In the genomic region with DNA sequence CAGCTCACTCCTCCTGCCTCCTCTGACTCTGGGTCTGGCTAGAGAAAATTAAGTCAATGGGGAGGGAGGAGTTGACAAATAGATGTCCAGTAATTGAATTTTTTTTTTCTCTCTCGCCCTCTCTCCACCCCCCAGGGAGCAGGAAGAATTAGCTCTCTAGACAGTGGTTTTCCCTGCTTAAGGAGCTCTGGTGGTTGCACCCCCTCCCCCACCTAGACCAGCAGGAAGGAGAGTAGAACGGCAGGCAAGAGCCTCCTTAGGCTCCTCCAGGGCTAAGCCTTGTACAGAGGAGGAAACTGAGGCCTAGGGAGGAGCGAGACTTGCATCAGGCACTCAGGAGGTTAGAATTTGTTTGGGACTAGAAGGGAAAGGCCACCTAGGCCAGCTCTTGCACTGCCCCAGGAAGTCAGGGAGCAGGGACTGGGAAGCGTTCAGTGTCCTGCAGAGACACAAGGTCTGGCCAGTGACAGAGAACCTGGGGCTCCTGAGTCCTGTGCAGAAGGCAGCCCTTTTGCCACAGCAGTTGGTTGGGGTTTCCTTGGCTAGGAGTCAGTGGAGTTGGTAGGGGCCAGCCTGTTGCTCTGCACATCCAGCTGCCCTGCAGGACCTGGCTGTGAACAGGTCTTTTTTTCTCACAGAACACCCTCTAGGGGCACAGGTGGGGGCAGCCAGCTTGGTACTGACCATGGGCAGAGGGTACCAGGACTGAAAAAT, we compare ENCODE assay signal across 8 cellular contexts. TPM values are rescaled to one million over a fixed set of nuclear protein-coding genes. Genes with fewer than 3 reads are reported as not detected.
DNase-seq lines count a peak whose midpoint lies in the region; ATAC-seq, FAIRE-seq and TF ChIP-seq lines count a peak whose summit lies in the region.

No MANE protein-coding gene starts in this region.

- H3K27ac ChIP-seq in RWPE2 (ENCODE audit: poor library complexity, severe bottlenecking) (no peak overlapping the region), endothelial cell of umbilical vein (ENCODE audit: insufficient read depth, low read depth, low read length) (no peak overlapping the region), small intestine (ENCODE audit: low read depth in 1 of 2, low read length in 1 of 2) (no peak overlapping the region), vagina (no peak overlapping the region)

- FAIRE-seq in endothelial cell of umbilical vein (lab: Jason Lieb, UNC): no peak
- FAIRE-seq in small intestine (lab: Jason Lieb, UNC): no peak

- H3K9me1 ChIP-seq in endothelial cell of umbilical vein (replicated peaks; ENCODE audit: control insufficient read depth, extremely low read depth, insufficient read depth, low read length): no peaks in the 10 kb centered on the region

- 80 to 87% (median 80%) methylated on average over 4 of the region's 4 CpGs for WGBS in small intestine, 3 donors

- TF ChIP-seq CTCF in RWPE2 (IDR thresholded peaks at IDR 0.05; ENCODE audit: poor library complexity, severe bottlenecking) (no peak), endothelial cell of umbilical vein (IDR thresholded peaks at IDR 0.05; ENCODE audit: extremely low read depth in 1 of 2, insufficient read depth in 1 of 2, low read depth in 1 of 2, low read length in 2 of 2) (no peak), vagina (IDR thresholded peaks at IDR 0.05) (no peak)

- no peaks in the 10 kb centered on the region for H3K36me3 ChIP-seq in RWPE2 (ENCODE audit: low read depth)
- H3K36me3 ChIP-seq in endothelial cell of umbilical vein (ENCODE audit: control insufficient read depth in 2 of 2, extremely low read depth in 1 of 2, insufficient read depth in 2 of 2, low read length in 2 of 2): no peaks in the 10 kb centered on the region
- H3K36me3 ChIP-seq in small intestine (ENCODE audit: control insufficient read depth in 2 of 2, insufficient read depth in 2 of 2, low read length in 2 of 2): no peaks in the 10 kb centered on the region
- no peaks in the 10 kb centered on the region for H3K36me3 ChIP-seq in vagina

- no TSS peak for BruUV-seq in endothelial cell of umbilical vein (replicated peaks; lab: Mats Ljungman, UMichigan)

- H3K4me1 ChIP-seq in RWPE2 (ENCODE audit: insufficient read depth, poor library complexity, severe bottlenecking) (no peaks in the 10 kb centered on the region), endothelial cell of umbilical vein (ENCODE audit: control insufficient read depth, extremely low read depth, insufficient read depth, low read length) (peaks cover 4% of the 10 kb centered on the region), small intestine (ENCODE audit: control insufficient read depth in 2 of 2, insufficient read depth in 1 of 2, low read depth in 1 of 2, low read length in 1 of 2) (no peaks in the 10 kb centered on the region), vagina (peaks cover 14% of the 10 kb centered on the region)

- CTCF ChIA-PET in endothelial cell of umbilical vein (lab: Charles Lee): interaction anchor here (0.6 to 2.4 kb wide), 31 partner anchors 9 to 427 kb away, joined by 3 to 26 read pairs (median 3); a partner anchor contains a TSS

- DNase-seq in NCI-H146 (lab: John Stamatoyannopoulos, UW) (peak; percentile 20), NCI-H146 treated with DMSO at 0.1 percent for 48 hours (lab: John Stamatoyannopoulos, UW; ENCODE audit: unreplicated experiment) (no peak), RWPE2 (ENCODE audit: low spot score) (no peak), endothelial cell of umbilical vein (ENCODE audit: low read depth, low spot score) (no peak), renal cortical epithelial cell (ENCODE audit: low read depth) (peak; percentile 69), small intestine (no peak), vagina (ENCODE audit: extremely low spot score in 2 of 2) (no peak)

- H3K27me3 ChIP-seq in RWPE2 (ENCODE audit: insufficient read depth, poor library complexity, severe bottlenecking): no peaks in the 10 kb centered on the region
- peaks cover 8 to 9% of the 10 kb centered on the region in 2 experiments for H3K27me3 ChIP-seq in endothelial cell of umbilical vein (ENCODE audit: control insufficient read depth in 2 of 2, insufficient read depth in 2 of 2, low read length in 2 of 2)
- H3K27me3 ChIP-seq in small intestine (ENCODE audit: control insufficient read depth in 2 of 2, insufficient read depth in 2 of 2, low read length in 2 of 2): no peaks in the 10 kb centered on the region
- H3K27me3 ChIP-seq in vagina: no peaks in the 10 kb centered on the region

- H3K4me3 ChIP-seq in RWPE2 (ENCODE audit: severe bottlenecking) (peak overlapping the region; percentile 26), endothelial cell of umbilical vein (replicated peaks in 1 of 3; ENCODE audit: insufficient read depth in 1 of 3, low read depth in 1 of 3, low read length in 3 of 3) (no peak overlapping the region), small intestine (ENCODE audit: low read depth in 1 of 2, low read length in 2 of 2) (no peak overlapping the region), vagina (peak overlapping the region in 1 of 2 donors; percentile 51)

- no peak for TF ChIP-seq POLR2A in endothelial cell of umbilical vein (IDR thresholded peaks at IDR 0.05; ENCODE audit: low read depth, low read length)
- no peak for TF ChIP-seq POLR2A in vagina (IDR thresholded peaks at IDR 0.05)

- POLR2A ChIA-PET in endothelial cell of umbilical vein (lab: Charles Lee): no interaction called here

- H3K4me2 ChIP-seq in endothelial cell of umbilical vein (ENCODE audit: insufficient read depth, low read length): peak overlapping the region; percentile 71

- ATAC-seq in RWPE2 (ENCODE audit: low read depth): peak; percentile 13; the same call in 2 of the 3 replicates
- no peak for ATAC-seq in GM19395 (IDR thresholded peaks at IDR 0.05; ENCODE audit: unreplicated experiment)

- no peak overlapping the region for H3K9ac ChIP-seq in endothelial cell of umbilical vein (replicated peaks; ENCODE audit: extremely low read depth, insufficient read depth, low read length)

- dilution Hi-C loops in endothelial cell of umbilical vein (cut with MboI; ENCODE audit: extremely low pct_ligation_motif_present, low sequenced_read_pairs): no loop called here

- H3K79me2 ChIP-seq in endothelial cell of umbilical vein (ENCODE audit: control insufficient read depth, insufficient read depth, low read length): no peaks in the 10 kb centered on the region

- intact Hi-C loops in endothelial cell of umbilical vein (cut with micrococcal nuclease): loop anchor here (1.0 to 5.0 kb wide), 3 partner anchors 44 to 312 kb away; no protein-coding TSS in a partner anchor
- intact Hi-C loops in vagina (cut with DNase I): loop anchor here (5.0 kb wide), 1 partner anchor 376 kb away; no protein-coding TSS in a partner anchor

- no peaks in the 10 kb centered on the region for H4K20me1 ChIP-seq in endothelial cell of umbilical vein (replicated peaks; ENCODE audit: control insufficient read depth, extremely low read depth, insufficient read depth, low read length)

- H2AFZ ChIP-seq in endothelial cell of umbilical vein (ENCODE audit: low read depth, low read length): no peak overlapping the region

- H3K9me3 ChIP-seq in RWPE2 (ENCODE audit: severe bottlenecking) (peaks cover 3% of the 10 kb centered on the region), endothelial cell of umbilical vein (replicated peaks; ENCODE audit: control insufficient read depth, insufficient read depth, low read length) (no peaks in the 10 kb centered on the region), small intestine (ENCODE audit: control insufficient read depth, low read depth) (no peaks in the 10 kb centered on the region), vagina (no peaks in the 10 kb centered on the region)

TF ChIP-seq in endothelial cell of umbilical vein, 7 proteins besides CTCF, POLR2A, EP300 and RAD21:
- TF ChIP-seq FOS (IDR thresholded peaks at IDR 0.05; ENCODE audit: borderline replicate concordance, insufficient read depth, low read length): no peak
- no peak for TF ChIP-seq EZH2 (IDR thresholded peaks at IDR 0.05; ENCODE audit: borderline replicate concordance, low read depth, low read length, severe bottlenecking)
- TF ChIP-seq, protein P1, sequence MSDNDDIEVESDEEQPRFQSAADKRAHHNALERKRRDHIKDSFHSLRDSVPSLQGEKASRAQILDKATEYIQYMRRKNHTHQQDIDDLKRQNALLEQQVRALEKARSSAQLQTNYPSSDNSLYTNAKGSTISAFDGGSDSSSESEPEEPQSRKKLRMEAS (IDR thresholded peaks at IDR 0.05; ENCODE audit: insufficient read depth, insufficient read length): no peak
- no peak for TF ChIP-seq JUN (IDR thresholded peaks at IDR 0.05; ENCODE audit: borderline replicate concordance, insufficient read depth, insufficient read length, low read depth)
- no peak for TF ChIP-seq GATA2 (IDR thresholded peaks at IDR 0.05; ENCODE audit: insufficient read depth, insufficient read length, low read depth, low read length)
- no peak for TF ChIP-seq POLR2AphosphoS5 (IDR thresholded peaks at IDR 0.05; ENCODE audit: insufficient read depth, low read depth, low read length)
- TF ChIP-seq MYC (IDR thresholded peaks at IDR 0.05; ENCODE audit: low read depth, low read length): no peak

RNA-seq across cellular contexts. Expression of a gene that starts 49.5 kb away (rescaled TPM):
- total RNA-seq in endothelial cell of umbilical vein (5.4 and 5.7 TPM in 2 replicates), renal cortical epithelial cell (1.4 and 2.4 TPM in 2 replicates), vagina (26.0 TPM)
- polyA plus RNA-seq in endothelial cell of umbilical vein (4.5 and 5.5 TPM in 2 replicates), small intestine (100 to 1,000 TPM in 1 of 3 donors, 10 to 100 TPM in 2; 30.4 to 101 (median 58.9) TPM)
- polyA plus RNA-seq in endothelial cell of umbilical vein (2011; cell fraction: cytosol; rRNA removed): 3.3 and 3.5 TPM in 2 replicates
- polyA plus RNA-seq in endothelial cell of umbilical vein (2011; cell fraction: nucleus; rRNA removed): 7.3 and 7.8 TPM in 2 replicates
- 2.0 and 3.1 TPM in 2 replicates for polyA plus RNA-seq in endothelial cell of umbilical vein (2012)
- polyA minus RNA-seq in endothelial cell of umbilical vein: 6.0 and 6.7 TPM in 2 replicates
- 3.2 TPM for polyA minus RNA-seq in endothelial cell of umbilical vein (2011; cell fraction: cytosol; rRNA and poly(A)+ RNA removed)
- polyA minus RNA-seq in endothelial cell of umbilical vein (2011; cell fraction: nucleus; rRNA and poly(A)+ RNA removed): 5.7 and 6.1 TPM in 2 replicates

Comparison
In these comparisons a context has a peak if more than half of its experiments do, and no peak if none do; other contexts are left out.
1. DNase-seq: peak in NCI-H146 (single experiment) and renal cortical epithelial cell (single experiment); none in NCI-H146 treated with DMSO at 0.1 percent for 48 hours (single experiment), RWPE2 (single experiment), endothelial cell of umbilical vein (single experiment), small intestine (single experiment) and vagina (0 of 2).